Comparison of ENCODE assay signal across 16 cellular contexts in the genomic region with DNA sequence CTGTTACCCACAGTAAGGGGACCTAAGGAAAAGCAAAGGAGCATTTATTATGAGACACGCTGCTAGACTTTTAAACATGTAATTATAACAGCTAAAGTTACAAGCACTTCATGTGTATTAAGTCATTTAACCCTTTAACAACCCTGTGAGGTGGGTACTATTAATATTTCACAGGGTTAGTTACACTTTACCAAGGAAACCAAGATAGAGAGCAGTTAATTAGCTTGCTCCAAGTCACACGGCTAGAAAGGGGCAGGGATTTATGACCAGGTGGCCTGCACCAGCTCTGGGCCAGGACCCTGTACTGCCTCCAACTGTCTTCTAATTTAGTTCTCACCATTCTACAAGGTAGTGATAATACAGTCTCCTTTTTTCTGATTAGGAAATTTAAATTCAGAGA.
DNase-seq lines count a peak whose midpoint lies in the region; ATAC-seq and TF ChIP-seq lines count a peak whose summit lies in the region.
"Had no signal": no experiment of that assay in that cellular context is flagged by ENCODE, and none has a peak within 500 bp of the region (broad histone marks: within the 10 kb centered on the region; RNA-seq: fewer than 3 reads in every experiment).

No MANE protein-coding gene starts in this region.

- POLR2A ChIA-PET in SK-N-SH (lab: Yijun Ruan, JAX): no interaction called here

- 92% methylated on average over 2 of the region's 2 CpGs for WGBS in SK-N-SH (ENCODE audit: low lambda C conversion rate)
- 27 to 33% methylated on average over 2 of the region's 2 CpGs for WGBS in gastroesophageal sphincter (ENCODE audit: low coverage in 1 of 2), 2 donors

- no peak for ATAC-seq in SK-N-SH treated with all-trans-retinoic acid at 6 μM for 48 hours
- ATAC-seq in gastroesophageal sphincter: no peak
- ATAC-seq in HG03460 (IDR thresholded peaks at IDR 0.05; ENCODE audit: unreplicated experiment): no peak
- ATAC-seq in natural killer cell: no peak

- DNase-seq in SK-N-SH (no peak), type B pancreatic cell (ENCODE audit: extremely low spot score, unreplicated experiment) (no peak), foreskin fibroblast (no peak), natural killer cell (no peak)
- DNase-seq: 8988T; activated CD4-positive, alpha-beta T cell treated with anti-CD3 and anti-CD28 coated beads, Interleukin-2, amount 50 U/mL, for 1 hour; activated naive CD8-positive, alpha-beta T cell treated with anti-CD3 and anti-CD28 coated beads, Interleukin-2, amount 10 ng/mL, durations not matched to agents 7 days and 5 days; activated T-cell treated with anti-CD3 and anti-CD28 coated beads, Interleukin-2, amount 50 U/mL, for 24 hours; NCI-H187; NCI-H446 treated with DMSO at 0.1 percent for 48 hours had no signal

- no peaks in the 10 kb centered on the region for H3K9me3 ChIP-seq in SK-N-SH
- H3K9me3 ChIP-seq in gastroesophageal sphincter: peaks cover 0 to 6% (median 0%) of the 10 kb centered on the region in 3 donors
- H3K9me3 ChIP-seq: prostate gland had no signal

- TF ChIP-seq CTCF in SK-N-SH (IDR thresholded peaks at IDR 0.05) (no peak), gastroesophageal sphincter (IDR thresholded peaks at IDR 0.05) (no peak), nephron (IDR thresholded peaks at IDR 0.05; ENCODE audit: unreplicated experiment in 3 of 3) (no peak), type B pancreatic cell (conservative IDR thresholded peaks at IDR 0.05) (no peak), foreskin fibroblast (IDR thresholded peaks at IDR 0.05; ENCODE audit: low read depth, low read length) (no peak), natural killer cell (IDR thresholded peaks at IDR 0.05) (no peak)

- peaks cover 67% of the 10 kb centered on the region for H3K79me2 ChIP-seq in SK-N-SH (ENCODE audit: insufficient read depth)

- TF ChIP-seq EP300 in SK-N-SH (IDR thresholded peaks at IDR 0.05; ENCODE audit: borderline replicate concordance in 1 of 2, low read depth in 1 of 2, low read length in 1 of 2) (no peak), gastroesophageal sphincter (IDR thresholded peaks at IDR 0.05) (no peak)

- H3K4me2 ChIP-seq in SK-N-SH: peak overlapping the region; percentile 56; the same call in 1 of the 2 replicates

- H3K36me3 Mint-ChIP-seq in nephron (ENCODE audit: low read depth) (peaks cover 20% of the 10 kb centered on the region), type B pancreatic cell (peaks cover 11% of the 10 kb centered on the region), natural killer cell (no peaks in the 10 kb centered on the region)
- H3K36me3 Mint-ChIP-seq: CD14-positive monocyte had no signal

- no peak for TF ChIP-seq POLR2A in gastroesophageal sphincter (IDR thresholded peaks at IDR 0.05)

- H3K27ac ChIP-seq in SK-N-SH (ENCODE audit: low read depth in 2 of 2, low read length in 1 of 2): peak overlapping the region in 1 of 2 experiments; percentile 83; a peak in 2 of 4 replicates
- peak overlapping the region; percentile 84 to 95 (median 87) for H3K27ac ChIP-seq in gastroesophageal sphincter

- H3K4me3 Mint-ChIP-seq in nephron (no peak overlapping the region), type B pancreatic cell (no peak overlapping the region), natural killer cell (no peak overlapping the region)
- H3K4me3 Mint-ChIP-seq: activated naive CD8-positive, alpha-beta T cell treated with anti-CD3 and anti-CD28 coated beads, Interleukin-2, amount 10 ng/mL, durations not matched to agents 7 days and 5 days; activated T-cell treated with anti-CD3 and anti-CD28 coated beads, Interleukin-2, amount 50 U/mL, for 24 hours; CD14-positive monocyte had no signal

- peaks cover 24% of the 10 kb centered on the region for H3F3A ChIP-seq in SK-N-SH (replicated peaks; ENCODE audit: insufficient read depth)

- intact Hi-C loops in natural killer cell (cut with micrococcal nuclease): no loop called here

- H3K27me3 ChIP-seq in SK-N-SH (ENCODE audit: insufficient read depth) (no peaks in the 10 kb centered on the region), gastroesophageal sphincter (no peaks in the 10 kb centered on the region)

- no peak overlapping the region for H3K9ac ChIP-seq in SK-N-SH

- no peak overlapping the region for H3K4me3 ChIP-seq in SK-N-SH (ENCODE audit: low read depth in 2 of 2, low read length in 1 of 2)
- no peak overlapping the region for H3K4me3 ChIP-seq in gastroesophageal sphincter
- H3K4me3 ChIP-seq in foreskin fibroblast (ENCODE audit: low read depth in 1 of 2, low read length in 2 of 2): no peak overlapping the region
- H3K4me3 ChIP-seq: prostate gland had no signal

- no peak for TF ChIP-seq RAD21 in SK-N-SH (IDR thresholded peaks at IDR 0.05; ENCODE audit: low read length)

- H3K9me2 ChIP-seq in SK-N-SH: no peaks in the 10 kb centered on the region

- CTCF ChIA-PET in SK-N-SH (lab: Yijun Ruan, JAX): no interaction called here

- H3K27me3 Mint-ChIP-seq in nephron (ENCODE audit: low read depth) (no peaks in the 10 kb centered on the region), type B pancreatic cell (no peaks in the 10 kb centered on the region), natural killer cell (ENCODE audit: low read depth in 2 of 2) (peaks cover 0 to 4% of the 10 kb centered on the region in 2 donors)

- H3K4me1 Mint-ChIP-seq in nephron (peaks cover 26% of the 10 kb centered on the region), type B pancreatic cell (ENCODE audit: unreplicated experiment) (peaks cover 9% of the 10 kb centered on the region), natural killer cell (peaks cover 7 to 16% of the 10 kb centered on the region in 2 donors)
- H3K4me1 Mint-ChIP-seq: activated naive CD8-positive, alpha-beta T cell treated with anti-CD3 and anti-CD28 coated beads, Interleukin-2, amount 10 ng/mL, durations not matched to agents 7 days and 5 days had no signal

- H3K27ac Mint-ChIP-seq in nephron (peak overlapping the region; percentile 43 to 79 (median 49)), type B pancreatic cell (peak overlapping the region; percentile 24), natural killer cell (no peak overlapping the region)
- H3K27ac Mint-ChIP-seq: activated naive CD8-positive, alpha-beta T cell treated with anti-CD3 and anti-CD28 coated beads, Interleukin-2, amount 10 ng/mL, durations not matched to agents 7 days and 5 days; activated T-cell treated with anti-CD3 and anti-CD28 coated beads, Interleukin-2, amount 50 U/mL, for 24 hours; CD14-positive monocyte had no signal

- H4K20me1 ChIP-seq in SK-N-SH (ENCODE audit: insufficient read depth): peaks cover 10% of the 10 kb centered on the region

- H3K9me3 Mint-ChIP-seq in nephron (no peaks in the 10 kb centered on the region), type B pancreatic cell (no peaks in the 10 kb centered on the region), natural killer cell (peaks cover 0 to 3% of the 10 kb centered on the region in 2 donors)
- H3K9me3 Mint-ChIP-seq: activated T-cell treated with anti-CD3 and anti-CD28 coated beads, Interleukin-2, amount 50 U/mL, for 24 hours; CD14-positive monocyte had no signal

- H2AFZ ChIP-seq in SK-N-SH (ENCODE audit: low read depth): no peak overlapping the region

- H3K36me3 ChIP-seq in SK-N-SH (replicated peaks in 1 of 2; ENCODE audit: control insufficient read depth in 1 of 2, insufficient read depth in 2 of 2, low read length in 1 of 2): peaks cover 0 to 14% of the 10 kb centered on the region in 2 experiments
- no peaks in the 10 kb centered on the region for H3K36me3 ChIP-seq in gastroesophageal sphincter
- H3K36me3 ChIP-seq: prostate gland had no signal

- peaks cover 0 to 16% of the 10 kb centered on the region in 2 experiments; a peak in 3 of 4 replicates for H3K4me1 ChIP-seq in SK-N-SH (ENCODE audit: control insufficient read depth in 1 of 2, insufficient read depth in 2 of 2, low read depth in 1 of 2, low read length in 1 of 2)
- H3K4me1 ChIP-seq in gastroesophageal sphincter: peaks cover 42 to 74% (median 57%) of the 10 kb centered on the region in 3 donors

TF ChIP-seq in SK-N-SH, 30 proteins besides CTCF, POLR2A, EP300 and RAD21:
- no peak for TF ChIP-seq TCF12 (IDR thresholded peaks at IDR 0.05)
- TF ChIP-seq SMC3 (IDR thresholded peaks at IDR 0.05; ENCODE audit: low read depth, low read length): no peak
- no peak for TF ChIP-seq ELF1 (IDR thresholded peaks at IDR 0.05)
- no peak for TF ChIP-seq EZH2phosphoT487 (IDR thresholded peaks at IDR 0.05; ENCODE audit: borderline replicate concordance, low read depth)
- TF ChIP-seq, protein P1, sequence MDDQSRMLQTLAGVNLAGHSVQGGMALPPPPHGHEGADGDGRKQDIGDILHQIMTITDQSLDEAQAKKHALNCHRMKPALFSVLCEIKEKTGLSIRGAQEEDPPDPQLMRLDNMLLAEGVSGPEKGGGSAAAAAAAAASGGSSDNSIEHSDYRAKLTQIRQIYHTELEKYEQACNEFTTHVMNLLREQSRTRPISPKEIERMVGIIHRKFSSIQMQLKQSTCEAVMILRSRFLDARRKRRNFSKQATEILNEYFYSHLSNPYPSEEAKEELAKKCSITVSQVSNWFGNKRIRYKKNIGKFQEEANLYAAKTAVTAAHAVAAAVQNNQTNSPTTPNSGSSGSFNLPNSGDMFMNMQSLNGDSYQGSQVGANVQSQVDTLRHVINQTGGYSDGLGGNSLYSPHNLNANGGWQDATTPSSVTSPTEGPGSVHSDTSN (IDR thresholded peaks at IDR 0.05): no peak
- TF ChIP-seq YY1 (IDR thresholded peaks at IDR 0.05; ENCODE audit: low read depth): no peak

TF ChIP-seq in SK-N-SH treated with all-trans-retinoic acid at 6 μM for 48 hours, 23 proteins besides CTCF, POLR2A, EP300 and RAD21:
- TF ChIP-seq ZNF565 (CRISPR knock-in tag; conservative IDR thresholded peaks at IDR 0.05; ENCODE audit: low read depth) (no peak), ESRRG (CRISPR knock-in tag; IDR thresholded peaks at IDR 0.05) (no peak)
TF ChIP-seq in SK-N-SH treated with all-trans-retinoic acid at 6 μM for 48 hours: peak in this region for 0.

Comparison
In these comparisons a context has a peak if more than half of its experiments do, and no peak if none do; other contexts are left out.
1. H3K27ac Mint-ChIP-seq: peak in nephron (3 of 3) and type B pancreatic cell (single experiment); none in natural killer cell (0 of 2).